In genomic region chr18:3447895-3448844, GRCh38 we compare ENCODE assay signal across 8 cellular contexts. TPM values are rescaled to one million over a fixed set of nuclear protein-coding genes. Genes with fewer than 3 reads are reported as not detected.
A peak's percentile ranks its signal among the peaks of the same experiment; 100 is the strongest.
DNase-seq lines count a peak whose midpoint lies in the region; ATAC-seq, FAIRE-seq and TF ChIP-seq lines count a peak whose summit lies in the region.

No MANE protein-coding gene starts in this region.

- H3K4me3 Mint-ChIP-seq in MCF 10A (ENCODE audit: unreplicated experiment), result peak overlapping the region; percentile 95

- H3K27me3 Mint-ChIP-seq in MCF 10A (ENCODE audit: insufficient read depth, unreplicated experiment), result no peaks in the 10 kb centered on the region

- peak overlapping the region; percentile 92 for H3K9ac ChIP-seq in iPS-20b (ENCODE audit: low read depth, low read length)

- peak; percentile 76 to 80 for ATAC-seq in A549
- peak; percentile 54 for ATAC-seq in GM18861 (IDR thresholded peaks at IDR 0.05; ENCODE audit: unreplicated experiment)
- peak; percentile 64 for ATAC-seq in HG03095 (IDR thresholded peaks at IDR 0.05; ENCODE audit: unreplicated experiment)

- H3K9me3 Mint-ChIP-seq in MCF 10A (ENCODE audit: unreplicated experiment), result no peaks in the 10 kb centered on the region

- DNase-seq in A549 (ENCODE audit: low read depth in 1 of 2, low spot score in 1 of 2), result peak; percentile 56 to 95
- DNase-seq in NCI-H2107 treated with DMSO at 0.1 percent for 48 hours (lab: John Stamatoyannopoulos, UW; ENCODE audit: unreplicated experiment), result peak; percentile 72
- DNase-seq in UCSD-AML1 (lab: John Stamatoyannopoulos, UW; ENCODE audit: unreplicated experiment), result peak; percentile 72
- DNase-seq in MCF 10A (ENCODE audit: unreplicated experiment), result peak; percentile 98

- TF ChIP-seq RAD21 in A549 (conservative IDR thresholded peaks at IDR 0.05 in 1 of 2, IDR thresholded peaks at IDR 0.05 in 1 of 2), result peak in 1 of 2 experiments; percentile 31; a peak in 2 of 5 replicates

- H3K27ac ChIP-seq in A549 (peak overlapping the region; percentile 98 to 100), iPS-20b (ENCODE audit: low read length) (peak overlapping the region; percentile 92), skin epidermis (peak overlapping the region; percentile 86 to 100 (median 99))

- FAIRE-seq in A549 (lab: Jason Lieb, UNC), result no peak

- TF ChIP-seq EP300 in A549 (IDR thresholded peaks at IDR 0.05), result peak in 1 of 2 experiments; percentile 27; a peak in 1 of 5 replicates

- under 1% methylated on average over 32 of the region's 63 CpGs for WGBS in A549 (ENCODE audit: missing lambda C conversion rate)

- H3K9me3 ChIP-seq in A549 (no peaks in the 10 kb centered on the region), iPS-20b (ENCODE audit: insufficient read depth, low read depth, low read length) (no peaks in the 10 kb centered on the region)

- peak overlapping the region; percentile 97 for H3K4me2 ChIP-seq in A549

- peak overlapping the region; percentile 99 for H3K27ac Mint-ChIP-seq in MCF 10A (ENCODE audit: low read depth, unreplicated experiment)

- H3K4me3 ChIP-seq in A549, result peak overlapping the region; percentile 93
- H3K4me3 ChIP-seq in iPS-20b (ENCODE audit: low read length), result peak overlapping the region; percentile 75
- H3K4me3 ChIP-seq in skin epidermis, result peak overlapping the region; percentile 60 to 87 (median 80)

- POLR2A ChIA-PET in A549 (lab: Yijun Ruan, JAX), result interaction anchor here (0.5 to 3.3 kb wide), 29 partner anchors 10 to 883 kb away, joined by 3 to 47 read pairs (median 4); partner anchors contain the start of gene MYL12A
- POLR2A ChIA-PET in MCF 10A (lab: Yijun Ruan, JAX), result interaction anchor here (0.6 to 12.0 kb wide), 55 partner anchors 9 to 1561 kb away, joined by 3 to 242 read pairs (median 5); partner anchors contain the start of genes MYL12A and MYL12B

- H3K4me1 Mint-ChIP-seq in MCF 10A (ENCODE audit: insufficient read depth, unreplicated experiment), result peaks cover 12% of the 10 kb centered on the region

- CTCF ChIA-PET in A549 (lab: Yijun Ruan, JAX), result interaction anchor here (0.7 to 1.8 kb wide), 8 partner anchors 63 to 422 kb away, joined by 3 to 9 read pairs (median 4); no protein-coding TSS in a partner anchor
- CTCF ChIA-PET in MCF 10A (lab: Yijun Ruan, JAX), result interaction anchor here (0.6 to 3.6 kb wide), 20 partner anchors 9 to 211 kb away, joined by 3 to 14 read pairs (median 4); no protein-coding TSS in a partner anchor

- BruUV-seq in MCF 10A (replicated peaks; lab: Mats Ljungman, UMichigan), result no TSS peak

- H3K4me1 ChIP-seq in A549 (peaks cover 25% of the 10 kb centered on the region), iPS-20b (ENCODE audit: insufficient read depth, low read length) (peaks cover 17% of the 10 kb centered on the region; the same call in 1 of the 2 replicates)

- H3K27me3 ChIP-seq in iPS-20b (ENCODE audit: insufficient read depth, low read length), result no peaks in the 10 kb centered on the region

- intact Hi-C loops in MCF 10A (cut with micrococcal nuclease), result loop anchor here (1.0 to 5.0 kb wide), 3 partner anchors 81 to 167 kb away; no protein-coding TSS in a partner anchor

- peaks cover 42% of the 10 kb centered on the region for H3K36me3 Mint-ChIP-seq in MCF 10A (ENCODE audit: insufficient read depth, unreplicated experiment)

- TF ChIP-seq CTCF in A549 (IDR thresholded peaks at IDR 0.05) (peak; percentile 19; the same call in 1 of the 3 replicates), MCF 10A (IDR thresholded peaks at IDR 0.05; ENCODE audit: unreplicated experiment) (no peak)

- TF ChIP-seq POLR2A in A549 (IDR thresholded peaks at IDR 0.05; ENCODE audit: low read length), result peak; percentile 57

- peaks cover 16% of the 10 kb centered on the region for H3K36me3 ChIP-seq in iPS-20b (ENCODE audit: insufficient read depth, low read depth, low read length)

TF ChIP-seq in A549, 52 proteins besides CTCF, POLR2A, EP300 and RAD21 (continues in another document):
- TF ChIP-seq MAX (IDR thresholded peaks at IDR 0.05) (peak; percentile 91), CEBPB (IDR thresholded peaks at IDR 0.05) (no peak; a peak in 1 of 4 replicates), JUN (IDR thresholded peaks at IDR 0.05) (peak in 1 of 2 experiments; percentile 28; a peak in 2 of 5 replicates), GATA3 (IDR thresholded peaks at IDR 0.05; ENCODE audit: borderline replicate concordance) (peak; percentile 11; the same call in 1 of the 2 replicates), FOXS1 (CRISPR knock-in tag; IDR thresholded peaks at IDR 0.05) (peak; percentile 34; the same call in 1 of the 2 replicates), E2F6 (IDR thresholded peaks at IDR 0.05; ENCODE audit: borderline replicate concordance, low read depth) (peak; percentile 71), POLR2AphosphoS2 (conservative IDR thresholded peaks at IDR 0.05; ENCODE audit: low read length) (no peak; the same call in 1 of the 2 replicates), MYC (IDR thresholded peaks at IDR 0.05; ENCODE audit: borderline replicate concordance, low read length) (peak; percentile 58; the same call in 1 of the 2 replicates), RCOR1 (IDR thresholded peaks at IDR 0.05; ENCODE audit: low read depth, low read length) (no peak), PBX3 (IDR thresholded peaks at IDR 0.05) (peak; percentile 53; the same call in 1 of the 2 replicates), MAZ (IDR thresholded peaks at IDR 0.05; ENCODE audit: borderline replicate concordance, low read depth, low read length) (0 out of 2 replicates have a peak, but pooled peaks have one; percentile 49), ZNF302 (CRISPR knock-in tag; IDR thresholded peaks at IDR 0.05) (0 out of 2 replicates have a peak, but pooled peaks have one; percentile 17), PHF8 (IDR thresholded peaks at IDR 0.05; ENCODE audit: borderline replicate concordance, low read depth) (0 out of 2 replicates have a peak, but pooled peaks have one; percentile 8), FOSL2 (IDR thresholded peaks at IDR 0.05) (no peak), FOSL2 (CRISPR knock-in tag; IDR thresholded peaks at IDR 0.05) (peak; percentile 59), BCL3 (IDR thresholded peaks at IDR 0.05) (peak; percentile 64; the same call in 2 of the 3 replicates), ATOH8 (CRISPR knock-in tag; IDR thresholded peaks at IDR 0.05; ENCODE audit: low read depth) (peak; percentile 55; the same call in 1 of the 2 replicates)

RNA-seq across cellular contexts. Expression of gene TGIF1, which starts 1.8 kb away (rescaled TPM):
- 174 and 196 TPM in 2 replicates for polyA plus RNA-seq in A549 (2011; rRNA removed)
- 187 and 232 TPM in 2 replicates for polyA plus RNA-seq in A549 (2012; cell fraction: cytosol; rRNA removed)
- polyA plus RNA-seq in A549 (2012; cell fraction: nucleus; rRNA removed), result 218 and 317 TPM in 2 replicates
- 132 to 160 TPM (median 159 TPM) in 3 replicates for polyA plus RNA-seq in A549 (2017; fragmentation: RNase III; extraction: RNeasy Plus Mini Kit Qiagen cat#74134 plus additional on column Dnase treatment)
- polyA minus RNA-seq in A549 (2011; rRNA and poly(A)+ RNA removed), result 302 and 322 TPM in 2 replicates
- total RNA-seq in MCF 10A (2022), result 161 and 172 TPM in 2 replicates

Comparison
In these comparisons a context has a peak if more than half of its experiments do, and no peak if none do; other contexts are left out.
1. Peak in every context shown above with its lines: DNase-seq, ATAC-seq, H3K4me3 ChIP-seq and H3K27ac ChIP-seq.